In genomic region chr12:47079894-47080724, GRCh38 we compare ENCODE assay signal across 1 cellular context.
TF ChIP-seq lines count a peak whose summit lies in the region.

Gene AMIGO2, minus strand, starts transcription at chr12:47079959. Its CDS starts 957 bp downstream, at chr12:47079002.

TF ChIP-seq in H1, 55 proteins besides CTCF, POLR2A, EP300 and RAD21:
- TF ChIP-seq SUZ12 (IDR thresholded peaks at IDR 0.05; ENCODE audit: low read length), result 0 out of 2 replicates have a peak, but pooled peaks have one; percentile 36
- peak; percentile 78 for TF ChIP-seq KDM4A (IDR thresholded peaks at IDR 0.05; ENCODE audit: low read depth, low read length, severe bottlenecking)
- TF ChIP-seq GTF2F1 (IDR thresholded peaks at IDR 0.05; ENCODE audit: borderline replicate concordance, low read depth, low read length), result no peak
- TF ChIP-seq BACH1 (IDR thresholded peaks at IDR 0.05; ENCODE audit: low read length), result 0 out of 2 replicates have a peak, but pooled peaks have one; percentile 16
- peak; percentile 56; the same call in 1 of the 2 replicates for TF ChIP-seq RBBP5 (IDR thresholded peaks at IDR 0.05; ENCODE audit: borderline replicate concordance, low read depth, low read length)
- 0 out of 4 replicates have a peak, but pooled peaks of 1 of the 2 experiments have one; percentile 32 for TF ChIP-seq HDAC2 (IDR thresholded peaks at IDR 0.05; ENCODE audit: borderline replicate concordance in 1 of 2, low read depth in 2 of 2, low read length in 2 of 2)
